ENCODE assay signal across 1 cellular context in the genomic region with DNA sequence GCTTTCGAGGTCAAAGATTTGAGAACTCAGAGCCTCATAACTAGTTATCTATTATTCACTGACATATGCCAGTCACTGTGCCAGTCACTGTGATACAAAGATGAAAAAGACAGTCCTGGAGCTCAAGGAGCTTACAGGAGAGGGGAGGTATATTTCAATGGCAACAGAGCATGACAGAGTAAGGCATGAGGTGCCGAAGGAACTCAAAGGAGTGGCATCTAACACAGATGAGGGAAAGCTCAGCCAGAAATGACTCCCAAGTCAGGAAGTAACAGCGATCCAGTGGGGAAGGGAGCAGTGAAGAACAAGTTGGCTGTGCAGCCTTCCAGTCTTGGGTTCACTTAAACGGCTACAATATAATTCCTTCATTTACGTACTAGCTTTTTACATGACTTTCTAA.
TF ChIP-seq lines count a peak whose summit lies in the region.

No MANE protein-coding gene starts in this region.

TF ChIP-seq in H1, 55 proteins besides CTCF, POLR2A, EP300 and RAD21:
- TF ChIP-seq SP2 (IDR thresholded peaks at IDR 0.05; ENCODE audit: low read length) (no peak), HDAC2 (IDR thresholded peaks at IDR 0.05; ENCODE audit: borderline replicate concordance in 1 of 2, low read depth in 2 of 2, low read length in 2 of 2) (no peak), NRF1 (IDR thresholded peaks at IDR 0.05; ENCODE audit: low read depth, low read length) (no peak), JUN (IDR thresholded peaks at IDR 0.05; ENCODE audit: low read depth, low read length) (no peak), MAFK (IDR thresholded peaks at IDR 0.05; ENCODE audit: low read depth, low read length) (no peak), JUND (IDR thresholded peaks at IDR 0.05; ENCODE audit: low read length) (no peak)
- TF ChIP-seq, protein P1, sequence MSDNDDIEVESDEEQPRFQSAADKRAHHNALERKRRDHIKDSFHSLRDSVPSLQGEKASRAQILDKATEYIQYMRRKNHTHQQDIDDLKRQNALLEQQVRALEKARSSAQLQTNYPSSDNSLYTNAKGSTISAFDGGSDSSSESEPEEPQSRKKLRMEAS (IDR thresholded peaks at IDR 0.05): 0 out of 2 replicates have a peak, but pooled peaks have one; percentile 26
- TF ChIP-seq, protein P2, sequence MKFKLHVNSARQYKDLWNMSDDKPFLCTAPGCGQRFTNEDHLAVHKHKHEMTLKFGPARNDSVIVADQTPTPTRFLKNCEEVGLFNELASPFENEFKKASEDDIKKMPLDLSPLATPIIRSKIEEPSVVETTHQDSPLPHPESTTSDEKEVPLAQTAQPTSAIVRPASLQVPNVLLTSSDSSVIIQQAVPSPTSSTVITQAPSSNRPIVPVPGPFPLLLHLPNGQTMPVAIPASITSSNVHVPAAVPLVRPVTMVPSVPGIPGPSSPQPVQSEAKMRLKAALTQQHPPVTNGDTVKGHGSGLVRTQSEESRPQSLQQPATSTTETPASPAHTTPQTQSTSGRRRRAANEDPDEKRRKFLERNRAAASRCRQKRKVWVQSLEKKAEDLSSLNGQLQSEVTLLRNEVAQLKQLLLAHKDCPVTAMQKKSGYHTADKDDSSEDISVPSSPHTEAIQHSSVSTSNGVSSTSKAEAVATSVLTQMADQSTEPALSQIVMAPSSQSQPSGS (IDR thresholded peaks at IDR 0.05; ENCODE audit: low read length): no peak
TF ChIP-seq in H1: peak in this region for 1.
